In genomic region chr10:97407211-97407951, GRCh38 we compare ENCODE assay signal across 8 cellular contexts. TPM values are rescaled to one million over a fixed set of nuclear protein-coding genes. Genes with fewer than 3 reads are reported as not detected.
DNase-seq lines count a peak whose midpoint lies in the region; ATAC-seq, FAIRE-seq and TF ChIP-seq lines count a peak whose summit lies in the region.

No MANE protein-coding gene starts in this region.

- peaks cover 17% of the 10 kb centered on the region for H3K4me1 Mint-ChIP-seq in stimulated activated naive CD8-positive, alpha-beta T cell treated with anti-CD3 and anti-CD28 coated beads, Interleukin-15, Interleukin-2, amounts not matched to agents 100 ng/mL and 50 ng/mL, for 24 hours (ENCODE audit: low read depth)

- TF ChIP-seq CTCF in D721Med (IDR thresholded peaks at IDR 0.05; ENCODE audit: insufficient read depth, missing control alignments) (peak; percentile 74), right lobe of liver (IDR thresholded peaks at IDR 0.05) (peak; percentile 78 to 91 (median 80))

- H3K4me1 ChIP-seq in ectodermal cell (ENCODE audit: control insufficient read depth, insufficient read depth, low read length) (no peaks in the 10 kb centered on the region), right lobe of liver (peaks cover 0 to 10% (median 0%) of the 10 kb centered on the region in 4 donors)

- H3K4me3 Mint-ChIP-seq in stimulated activated naive CD8-positive, alpha-beta T cell treated with anti-CD3 and anti-CD28 coated beads, Interleukin-15, Interleukin-2, amounts not matched to agents 100 ng/mL and 50 ng/mL, for 24 hours: no peak overlapping the region

- WGBS in ectodermal cell, 2 experiments: 8 to 11% methylated on average over 10 of the region's 10 CpGs
- 4% methylated on average over 2 of the region's 10 CpGs for WGBS in right lobe of liver (ENCODE audit: insufficient coverage, low coverage, low lambda C conversion rate, missing lambda C conversion rate)

- FAIRE-seq in D721Med (lab: Jason Lieb, UNC): no peak

- ATAC-seq in GM21360 (IDR thresholded peaks at IDR 0.05; ENCODE audit: unreplicated experiment) (peak; percentile 84), HG03565 (IDR thresholded peaks at IDR 0.05; ENCODE audit: unreplicated experiment) (peak; percentile 77), right lobe of liver (peak; percentile 92 to 95 (median 94))

- DNase-seq in D721Med (ENCODE audit: insufficient read length, low spot score) (peak; percentile 74), NCI-H69 (lab: John Stamatoyannopoulos, UW) (peak; percentile 79), right lobe of liver (peak in 2 of 3 donors; percentile 55 to 62)
- DNase-seq in activated CD4-positive, alpha-beta T cell treated with anti-CD3 and anti-CD28 coated beads, Interleukin-2, amount 50 U/mL, for 1 hour: peak; percentile 47

- intact Hi-C loops in right lobe of liver (cut with DNase I): no loop called here

- H3K9me3 Mint-ChIP-seq in stimulated activated naive CD8-positive, alpha-beta T cell treated with anti-CD3 and anti-CD28 coated beads, Interleukin-15, Interleukin-2, amounts not matched to agents 100 ng/mL and 50 ng/mL, for 24 hours: no peaks in the 10 kb centered on the region

- no peak for TF ChIP-seq POLR2A in right lobe of liver (IDR thresholded peaks at IDR 0.05)

- peak overlapping the region; percentile 58 for H3K27ac Mint-ChIP-seq in stimulated activated naive CD8-positive, alpha-beta T cell treated with anti-CD3 and anti-CD28 coated beads, Interleukin-15, Interleukin-2, amounts not matched to agents 100 ng/mL and 50 ng/mL, for 24 hours

- H3K36me3 ChIP-seq in ectodermal cell (ENCODE audit: control insufficient read depth, insufficient read depth, low read length) (no peaks in the 10 kb centered on the region), right lobe of liver (no peaks in the 10 kb centered on the region)

- H3K27ac ChIP-seq in ectodermal cell (ENCODE audit: insufficient read depth, low read depth, low read length, poor library complexity, severe bottlenecking) (no peak overlapping the region), right lobe of liver (peak overlapping the region in 2 of 3 donors; percentile 2 to 31)

- no peaks in the 10 kb centered on the region for H3K27me3 Mint-ChIP-seq in stimulated activated naive CD8-positive, alpha-beta T cell treated with anti-CD3 and anti-CD28 coated beads, Interleukin-15, Interleukin-2, amounts not matched to agents 100 ng/mL and 50 ng/mL, for 24 hours

- H3K27me3 ChIP-seq in ectodermal cell (ENCODE audit: control insufficient read depth, insufficient read depth, low read length, poor library complexity, severe bottlenecking): no peaks in the 10 kb centered on the region
- no peaks in the 10 kb centered on the region for H3K27me3 ChIP-seq in right lobe of liver

- H3K9me3 ChIP-seq in ectodermal cell (ENCODE audit: control insufficient read depth, low read length) (no peaks in the 10 kb centered on the region), right lobe of liver (no peaks in the 10 kb centered on the region)

- H3K36me3 Mint-ChIP-seq in stimulated activated naive CD8-positive, alpha-beta T cell treated with anti-CD3 and anti-CD28 coated beads, Interleukin-15, Interleukin-2, amounts not matched to agents 100 ng/mL and 50 ng/mL, for 24 hours (ENCODE audit: low read depth): no peaks in the 10 kb centered on the region

- peak overlapping the region; percentile 25 for H3K4me3 ChIP-seq in ectodermal cell (ENCODE audit: insufficient read depth, low read depth, low read length)
- no peak overlapping the region for H3K4me3 ChIP-seq in right lobe of liver

RNA-seq across cellular contexts. Expression of gene RRP12, which starts 6.2 kb away (rescaled TPM):
- polyA plus RNA-seq in ectodermal cell (2013, experiment 1 of 4): 34.1 TPM
- 28.6 TPM for polyA plus RNA-seq in ectodermal cell (2013, experiment 2 of 4)
- polyA plus RNA-seq in ectodermal cell (2013, experiment 3 of 4): 21.0 TPM
- 19.3 TPM for polyA plus RNA-seq in ectodermal cell (2013, experiment 4 of 4)
- 10 to 100 TPM in 3 of 6 experiments, 1 to 10 TPM in 3; 6.7 to 23.2 (median 10.2) TPM for total RNA-seq in right lobe of liver

RNA-seq across cellular contexts. Expression of gene PGAM1, which starts 18.6 kb away (rescaled TPM):
- polyA plus RNA-seq in ectodermal cell (2013, experiment 1 of 4): 694 TPM
- polyA plus RNA-seq in ectodermal cell (2013, experiment 2 of 4): 673 TPM
- 505 TPM for polyA plus RNA-seq in ectodermal cell (2013, experiment 3 of 4)
- polyA plus RNA-seq in ectodermal cell (2013, experiment 4 of 4): 532 TPM
- total RNA-seq in right lobe of liver: 100 to 1,000 TPM; 100 to 228 (median 162) TPM

RNA-seq across cellular contexts. Expression of gene EXOSC1, which starts 38.4 kb away (rescaled TPM):
- 68.6 TPM for polyA plus RNA-seq in ectodermal cell (2013, experiment 1 of 4)
- polyA plus RNA-seq in ectodermal cell (2013, experiment 2 of 4): 69.9 TPM
- 55.3 TPM for polyA plus RNA-seq in ectodermal cell (2013, experiment 3 of 4)
- polyA plus RNA-seq in ectodermal cell (2013, experiment 4 of 4): 62.6 TPM
- 10 to 100 TPM in 5 of 6 experiments, 1 to 10 TPM in 1; 9.2 to 19.1 (median 11.8) TPM for total RNA-seq in right lobe of liver

RNA-seq across cellular contexts. Expression of gene ZDHHC16, which starts 38.6 kb away (rescaled TPM):
- 58.5 TPM for polyA plus RNA-seq in ectodermal cell (2013, experiment 1 of 4)
- 55.6 TPM for polyA plus RNA-seq in ectodermal cell (2013, experiment 2 of 4)
- 38.7 TPM for polyA plus RNA-seq in ectodermal cell (2013, experiment 3 of 4)
- 46.2 TPM for polyA plus RNA-seq in ectodermal cell (2013, experiment 4 of 4)
- total RNA-seq in right lobe of liver: 10 to 100 TPM; 15.8 to 27.0 (median 22.8) TPM
